ENCODE assay signal across 12 cellular contexts in the genomic region with DNA sequence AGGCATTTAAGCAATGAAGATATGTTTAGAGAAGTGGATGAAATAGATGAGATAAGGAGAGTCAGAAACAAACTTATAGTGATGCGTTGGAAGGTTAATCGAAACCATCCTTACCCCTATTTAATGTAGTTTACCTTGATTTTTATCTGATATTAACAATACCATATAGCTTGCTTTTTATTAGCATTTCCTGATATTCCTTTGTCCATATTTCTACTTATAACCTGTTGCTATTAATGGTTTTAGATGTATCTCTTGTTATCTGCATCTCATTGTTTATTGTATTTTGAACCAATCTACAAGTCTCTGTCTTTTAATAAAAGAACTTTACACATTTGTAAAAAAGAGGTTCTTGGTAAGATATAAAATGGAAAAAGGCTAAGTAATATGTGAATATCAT. TPM values are rescaled to one million over a fixed set of nuclear protein-coding genes. Genes with fewer than 3 reads are reported as not detected.
DNase-seq lines count a peak whose midpoint lies in the region; ATAC-seq and TF ChIP-seq lines count a peak whose summit lies in the region.
"Had no signal": no experiment of that assay in that cellular context is flagged by ENCODE, and none has a peak within 500 bp of the region (broad histone marks: within the 10 kb centered on the region; RNA-seq: fewer than 3 reads in every experiment).

No MANE protein-coding gene starts in this region.

- peaks cover 4% of the 10 kb centered on the region for H3K27me3 Mint-ChIP-seq in CD8-positive, alpha-beta T cell (ENCODE audit: low read depth)

- peak overlapping the region; percentile 57 for H3K4me3 Mint-ChIP-seq in CD8-positive, alpha-beta T cell

- no peak for DNase-seq in CD8-positive, alpha-beta T cell
- DNase-seq in Panc1 (ENCODE audit: low read depth, low spot score) (no peak), esophagus muscularis mucosa (ENCODE audit: extremely low spot score) (no peak), ovary (no peak), ureter (ENCODE audit: low spot score) (no peak), COLO829 (ENCODE audit: low spot score) (no peak)
- DNase-seq: activated B cell treated with CpG ODN at 0.5 μM for 24 hours; COR-L47; effector memory CD8-positive, alpha-beta T cell had no signal

- no peaks in the 10 kb centered on the region for H3K9me3 ChIP-seq in CD8-positive, alpha-beta T cell (ENCODE audit: low read length)
- H3K9me3 ChIP-seq in Panc1 (ENCODE audit: control insufficient read depth, insufficient read depth, low read depth, low read length) (no peaks in the 10 kb centered on the region), esophagus muscularis mucosa (no peaks in the 10 kb centered on the region), ovary (no peaks in the 10 kb centered on the region)

- in situ Hi-C loops in Panc1 (cut with HindIII; ENCODE audit: low pct_unique_long_range_greater_than_20kb, low sequenced_read_pairs), result no loop called here

- no peak overlapping the region for H3K4me3 ChIP-seq in CD8-positive, alpha-beta T cell (ENCODE audit: low read depth, low read length)
- H3K4me3 ChIP-seq in Panc1 (ENCODE audit: low read depth in 2 of 2, low read length in 2 of 2) (no peak overlapping the region), esophagus muscularis mucosa (peak overlapping the region in 1 of 4 donors; percentile 64), ovary (no peak overlapping the region)

- H3K27me3 ChIP-seq in CD8-positive, alpha-beta T cell (ENCODE audit: insufficient read depth, low read length), result no peaks in the 10 kb centered on the region
- H3K27me3 ChIP-seq in Panc1 (ENCODE audit: control insufficient read depth, insufficient read depth, low read length) (no peaks in the 10 kb centered on the region), esophagus muscularis mucosa (no peaks in the 10 kb centered on the region), ovary (no peaks in the 10 kb centered on the region)

- no peak overlapping the region for H3K27ac Mint-ChIP-seq in CD8-positive, alpha-beta T cell
- H3K27ac Mint-ChIP-seq: activated B cell treated with CpG ODN at 0.5 μM for 24 hours; activated T-helper 17 cell treated with anti-CD3 and anti-CD28 coated beads, Interleukin-2, amount 50 U/mL, for 72 hours; effector memory CD8-positive, alpha-beta T cell had no signal

- no peak for ATAC-seq in CD8-positive, alpha-beta T cell
- ATAC-seq in Panc1 (no peak), HG03280 (IDR thresholded peaks at IDR 0.05; ENCODE audit: unreplicated experiment) (no peak), HG02678 (IDR thresholded peaks at IDR 0.05; ENCODE audit: unreplicated experiment) (no peak)
- ATAC-seq: activated T-helper 17 cell treated with anti-CD3 and anti-CD28 coated beads, Interleukin-2, amount 50 U/mL, for 72 hours; effector memory CD8-positive, alpha-beta T cell had no signal

- no peaks in the 10 kb centered on the region for H3K36me3 ChIP-seq in CD8-positive, alpha-beta T cell (ENCODE audit: insufficient read depth, low read length)
- H3K36me3 ChIP-seq in Panc1 (ENCODE audit: control insufficient read depth, insufficient read depth, low read length) (peaks cover 2% of the 10 kb centered on the region), esophagus muscularis mucosa (no peaks in the 10 kb centered on the region), ovary (no peaks in the 10 kb centered on the region)

- intact Hi-C loops in CD8-positive, alpha-beta T cell (cut with DNase I, micrococcal nuclease), result no loop called here
- intact Hi-C loops in Panc1 (cut with micrococcal nuclease; ENCODE audit: unreplicated experiment) (no loop called here), esophagus muscularis mucosa (cut with DNase I) (loop anchor here (2.0 kb wide), 1 partner anchor 19 kb away; the partner anchor contains the start of gene BEX3), ovary (cut with DNase I) (no loop called here)

- peaks cover 12% of the 10 kb centered on the region for H3K4me1 Mint-ChIP-seq in CD8-positive, alpha-beta T cell (ENCODE audit: low read depth)
- H3K4me1 Mint-ChIP-seq: activated T-helper 17 cell treated with anti-CD3 and anti-CD28 coated beads, Interleukin-2, amount 50 U/mL, for 72 hours had no signal

- 91% methylated on average over 2 of the region's 2 CpGs for WGBS in esophagus muscularis mucosa
- 67 to 81% (median 72%) methylated on average over 2 of the region's 2 CpGs for WGBS in ovary, 3 donors

- H3K27ac ChIP-seq in CD8-positive, alpha-beta T cell (ENCODE audit: low read depth, low read length), result no peak overlapping the region
- no peak overlapping the region for H3K27ac ChIP-seq in Panc1 (ENCODE audit: low read length)
- H3K27ac ChIP-seq in esophagus muscularis mucosa (replicated peaks in 1 of 4), result peak overlapping the region in 3 of 4 donors; percentile 87 to 89 (median 89)
- H3K27ac ChIP-seq in ovary, result peak overlapping the region; percentile 87 to 97

- no peak for TF ChIP-seq POLR2A in esophagus muscularis mucosa (IDR thresholded peaks at IDR 0.05; ENCODE audit: low read depth)
- TF ChIP-seq POLR2A in ovary (IDR thresholded peaks at IDR 0.05), result no peak

- CTCF ChIA-PET in CD8-positive, alpha-beta T cell (lab: Charles Lee), result no interaction called here
- CTCF ChIA-PET in Panc1 (lab: Charles Lee), result interaction anchor here (0.6 to 0.8 kb wide), 2 partner anchors 19 to 109 kb away, joined by 3 to 4 read pairs; no protein-coding TSS in a partner anchor

- TF ChIP-seq EP300 in esophagus muscularis mucosa (IDR thresholded peaks at IDR 0.05) (no peak), ovary (IDR thresholded peaks at IDR 0.05) (no peak)

- H3K36me3 Mint-ChIP-seq in CD8-positive, alpha-beta T cell, result no peaks in the 10 kb centered on the region

- TSS peak; percentile 99 for BruUV-seq in Panc1 (replicated peaks; lab: Mats Ljungman, UMichigan)

- POLR2A ChIA-PET in CD8-positive, alpha-beta T cell (lab: Charles Lee), result no interaction called here
- POLR2A ChIA-PET in Panc1 (lab: Charles Lee), result no interaction called here

- H3K4me1 ChIP-seq in CD8-positive, alpha-beta T cell (ENCODE audit: insufficient read depth, low read length), result no peaks in the 10 kb centered on the region
- peaks cover 10% of the 10 kb centered on the region for H3K4me1 ChIP-seq in Panc1 (ENCODE audit: control insufficient read depth, insufficient read depth, low read length)
- H3K4me1 ChIP-seq in esophagus muscularis mucosa, result peaks cover 0 to 12% (median 4%) of the 10 kb centered on the region in 4 donors
- no peaks in the 10 kb centered on the region for H3K4me1 ChIP-seq in ovary (ENCODE audit: insufficient read depth)

- no peaks in the 10 kb centered on the region for H3K9me3 Mint-ChIP-seq in CD8-positive, alpha-beta T cell
- H3K9me3 Mint-ChIP-seq: activated B cell treated with CpG ODN at 0.5 μM for 24 hours; activated T-helper 17 cell treated with anti-CD3 and anti-CD28 coated beads, Interleukin-2, amount 50 U/mL, for 72 hours; effector memory CD8-positive, alpha-beta T cell had no signal

- TF ChIP-seq CTCF in CD8-positive, alpha-beta T cell (IDR thresholded peaks at IDR 0.05), result no peak
- TF ChIP-seq CTCF in Panc1 (IDR thresholded peaks at IDR 0.05), result no peak
- TF ChIP-seq CTCF in esophagus muscularis mucosa (IDR thresholded peaks at IDR 0.05), result no peak
- no peak for TF ChIP-seq CTCF in ovary (IDR thresholded peaks at IDR 0.05)

RNA-seq across cellular contexts. Expression of gene TCEAL9, which starts 1.6 kb away (rescaled TPM):
- 1 to 10 TPM in 1 of 2 experiments, under 1 TPM in 1; 0.69 to 1.0 TPM for total RNA-seq in CD8-positive, alpha-beta T cell
- total RNA-seq in Panc1 (2021; ENCODE audit: unreplicated experiment), result 42.6 TPM
- polyA plus RNA-seq in Panc1 (2012; ENCODE audit: insufficient read length), result 40.2 TPM
- total RNA-seq in esophagus muscularis mucosa, result 10 to 100 TPM; 47.3 to 69.3 (median 52.9) TPM
- 100 to 1,000 TPM in 5 of 7 donors, 10 to 100 TPM in 2; 78.0 to 246 (median 139) TPM for total RNA-seq in ovary
- 100 to 1,000 TPM; 216 to 223 TPM for polyA plus RNA-seq in ovary
- total RNA-seq in ureter, result 52.1 TPM

RNA-seq across cellular contexts. Expression of gene BEX3, which starts 18.5 kb away (rescaled TPM):
- 10 to 100 TPM; 23.1 to 23.9 TPM for total RNA-seq in CD8-positive, alpha-beta T cell
- total RNA-seq in Panc1 (2021; ENCODE audit: unreplicated experiment), result 59.3 TPM
- 118 TPM for polyA plus RNA-seq in Panc1 (2012; ENCODE audit: insufficient read length)
- total RNA-seq in esophagus muscularis mucosa, result 100 to 1,000 TPM; 119 to 137 (median 130) TPM
- 100 to 1,000 TPM; 204 to 424 (median 355) TPM for total RNA-seq in ovary
- 100 to 1,000 TPM; 368 to 426 TPM for polyA plus RNA-seq in ovary
- total RNA-seq in ureter, result 111 TPM

RNA-seq across cellular contexts. Expression of gene TCEAL7, which starts 27.8 kb away (rescaled TPM):
- not detected for total RNA-seq in CD8-positive, alpha-beta T cell
- total RNA-seq in Panc1 (2021; ENCODE audit: unreplicated experiment), result not detected
- not detected for polyA plus RNA-seq in Panc1 (2012; ENCODE audit: insufficient read length)
- 10 to 100 TPM in 3 of 4 donors, 1 to 10 TPM in 1; 8.2 to 12.9 (median 10.6) TPM for total RNA-seq in esophagus muscularis mucosa
- 10 to 100 TPM; 12.9 to 44.9 (median 21.6) TPM for total RNA-seq in ovary
- 10 to 100 TPM; 29.0 to 37.1 TPM for polyA plus RNA-seq in ovary
- total RNA-seq in ureter, result 7.9 TPM
- total RNA-seq: activated B cell treated with CpG ODN at 0.5 μM for 24 hours; activated T-helper 17 cell treated with anti-CD3 and anti-CD28 coated beads, Interleukin-2, amount 50 U/mL, for 72 hours had no signal

RNA-seq across cellular contexts. Expression of gene BEX2, which starts 47.1 kb away (rescaled TPM):
- total RNA-seq in CD8-positive, alpha-beta T cell, result 10 to 100 TPM; 57.6 to 59.3 TPM
- total RNA-seq in Panc1 (2021; ENCODE audit: unreplicated experiment), result 9.1 TPM
- polyA plus RNA-seq in Panc1 (2012; ENCODE audit: insufficient read length), result 8.6 TPM
- 10 to 100 TPM in 1 of 4 donors, 1 to 10 TPM in 3; 2.1 to 10.6 (median 5.6) TPM for total RNA-seq in esophagus muscularis mucosa
- total RNA-seq in ovary, result 10 to 100 TPM; 29.5 to 67.0 (median 52.9) TPM
- polyA plus RNA-seq in ovary, result 10 to 100 TPM; 55.9 to 79.4 TPM
- total RNA-seq in ureter, result 16.5 TPM

Comparison
In these comparisons a context has a peak if more than half of its experiments do, and no peak if none do; other contexts are left out.
1. H3K27ac ChIP-seq: peak in esophagus muscularis mucosa (3 of 4) and ovary (2 of 2); none in CD8-positive, alpha-beta T cell (single experiment) and Panc1 (single experiment).
2. RNA of gene TCEAL9, which starts 1.6 kb away (total RNA-seq): 78.0 to 246 TPM in ovary, 47.3 to 69.3 TPM in esophagus muscularis mucosa, 52.1 TPM in ureter (single experiment) and 42.6 TPM in Panc1 (single experiment); 0.69 to 1.0 TPM in CD8-positive, alpha-beta T cell; every median in the first group is over 10 times any median in the second.